Comparison of ENCODE assay signal across 8 cellular contexts in the genomic region with DNA sequence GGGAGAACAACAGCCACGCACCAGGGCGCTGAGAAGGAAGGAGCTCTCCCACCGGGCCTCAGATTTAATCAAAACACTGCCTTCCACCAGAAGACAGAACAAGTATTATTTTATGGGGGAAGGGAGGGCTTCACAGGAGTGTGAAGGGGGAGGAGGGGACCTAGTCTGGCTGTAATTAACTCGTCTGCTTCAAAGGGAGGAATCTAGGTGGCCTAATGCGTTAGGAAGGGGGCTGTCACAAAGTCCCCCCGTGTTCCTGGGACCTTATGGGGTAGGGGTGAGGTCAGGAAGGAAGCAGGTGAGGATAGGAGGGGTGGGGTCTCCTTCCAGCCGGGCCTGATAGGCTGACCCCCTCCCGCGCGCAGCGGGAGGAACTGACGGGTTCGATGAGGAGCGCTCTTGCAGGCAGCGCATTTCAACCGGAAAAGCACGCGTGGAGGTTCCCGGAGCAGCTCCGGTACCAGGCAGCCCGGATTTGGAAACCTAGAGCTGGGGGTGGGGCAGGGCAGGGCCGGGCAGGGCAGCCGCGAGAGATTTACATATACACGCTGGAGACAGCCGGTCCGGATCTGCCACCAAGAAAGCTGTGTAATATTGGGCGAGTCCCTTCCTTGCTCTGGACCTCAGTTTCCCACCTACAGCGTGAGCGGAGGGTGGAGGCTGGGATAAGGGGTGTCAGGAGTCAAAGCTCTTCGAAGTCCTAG. TPM values are rescaled to one million over a fixed set of nuclear protein-coding genes. Genes with fewer than 3 reads are reported as not detected.
DNase-seq lines count a peak whose midpoint lies in the region; ATAC-seq and TF ChIP-seq lines count a peak whose summit lies in the region.

No MANE protein-coding gene starts in this region.

- H3K27ac ChIP-seq in WERI-Rb-1 (peak overlapping the region; percentile 96), thyroid gland (peak overlapping the region; percentile 75 to 95 (median 77))

- peak; percentile 45 for DNase-seq in DMS53 (lab: John Stamatoyannopoulos, UW)
- no peak for DNase-seq in DMS53 treated with DMSO at 0.1 percent for 48 hours (lab: John Stamatoyannopoulos, UW; ENCODE audit: unreplicated experiment)
- DNase-seq in WERI-Rb-1, result peak; percentile 32
- DNase-seq in mucosa of descending colon, result peak; percentile 81 to 84 (median 83)
- peak; percentile 77 to 82 for DNase-seq in thyroid gland

- peak; percentile 44 for ATAC-seq in mucosa of descending colon
- no peak for ATAC-seq in GM18873 (IDR thresholded peaks at IDR 0.05; ENCODE audit: low FRiP score, unreplicated experiment)
- no peak for ATAC-seq in GM19328 (IDR thresholded peaks at IDR 0.05; ENCODE audit: unreplicated experiment)

- H3K4me3 ChIP-seq in WERI-Rb-1 (ENCODE audit: low read depth, low read length) (peak overlapping the region; percentile 81), endocrine pancreas (ENCODE audit: control insufficient read depth, insufficient read depth, low read length) (peak overlapping the region; percentile 68), mucosa of descending colon (peak overlapping the region; percentile 78), thyroid gland (replicated peaks in 1 of 3) (peak overlapping the region; percentile 37 to 74 (median 40))

- H3K27me3 ChIP-seq in WERI-Rb-1 (ENCODE audit: insufficient read depth, low read depth, severe bottlenecking), result no peaks in the 10 kb centered on the region
- no peaks in the 10 kb centered on the region for H3K27me3 ChIP-seq in endocrine pancreas (ENCODE audit: control insufficient read depth, insufficient read depth, low read length)
- H3K27me3 ChIP-seq in thyroid gland, result no peaks in the 10 kb centered on the region

- 6 to 17% methylated on average over 19 to 23 of the region's 31 CpGs for WGBS in thyroid gland, 2 donors

- H3K4me1 ChIP-seq in endocrine pancreas (ENCODE audit: control insufficient read depth, insufficient read depth, low read length) (no peaks in the 10 kb centered on the region), mucosa of descending colon (ENCODE audit: low read depth) (peaks cover 45% of the 10 kb centered on the region), thyroid gland (peaks cover 24 to 55% of the 10 kb centered on the region in 2 donors)

- TF ChIP-seq CTCF in WERI-Rb-1 (IDR thresholded peaks at IDR 0.05; ENCODE audit: low read depth, low read length), result no peak
- no peak for TF ChIP-seq CTCF in mucosa of descending colon (IDR thresholded peaks at IDR 0.05)
- no peak for TF ChIP-seq CTCF in thyroid gland (IDR thresholded peaks at IDR 0.05)

- intact Hi-C loops in mucosa of descending colon (cut with DNase I, micrococcal nuclease) (loop anchor here (5.0 to 10.0 kb wide), 2 partner anchors 100 to 142 kb away; no protein-coding TSS in a partner anchor), thyroid gland (cut with DNase I) (loop anchor here (5.0 kb wide), 1 partner anchor 45 kb away; no protein-coding TSS in a partner anchor)

- peak overlapping the region; percentile 90 for H3K9ac ChIP-seq in endocrine pancreas (ENCODE audit: control insufficient read depth, insufficient read depth, low read length)

- peaks cover 42% of the 10 kb centered on the region for H3K36me3 ChIP-seq in WERI-Rb-1
- no peaks in the 10 kb centered on the region for H3K36me3 ChIP-seq in endocrine pancreas (ENCODE audit: control insufficient read depth, insufficient read depth, low read length)
- H3K36me3 ChIP-seq in mucosa of descending colon (ENCODE audit: low read depth), result no peaks in the 10 kb centered on the region
- no peaks in the 10 kb centered on the region for H3K36me3 ChIP-seq in thyroid gland

- no peaks in the 10 kb centered on the region for H3K9me3 ChIP-seq in WERI-Rb-1 (ENCODE audit: severe bottlenecking)
- no peaks in the 10 kb centered on the region for H3K9me3 ChIP-seq in endocrine pancreas (ENCODE audit: control insufficient read depth, low read length)
- no peaks in the 10 kb centered on the region for H3K9me3 ChIP-seq in mucosa of descending colon
- H3K9me3 ChIP-seq in thyroid gland, result no peaks in the 10 kb centered on the region

- no peak for TF ChIP-seq POLR2A in thyroid gland (IDR thresholded peaks at IDR 0.05)

RNA-seq across cellular contexts. Expression of gene SHB, which starts 2.0 kb away (rescaled TPM):
- total RNA-seq in mucosa of descending colon, result 10 to 100 TPM; 20.3 to 23.9 (median 20.6) TPM
- total RNA-seq in thyroid gland, result 10 to 100 TPM; 18.4 to 27.5 (median 22.0) TPM
